In genomic region chr17:2053380-2054261, GRCh38 we compare ENCODE assay signal across 8 cellular contexts. TPM values are rescaled to one million over a fixed set of nuclear protein-coding genes. Genes with fewer than 3 reads are reported as not detected.
DNase-seq lines count a peak whose midpoint lies in the region; ATAC-seq and TF ChIP-seq lines count a peak whose summit lies in the region.

No MANE protein-coding gene starts in this region.

- H4K20me1 ChIP-seq in GM23338 (replicated peaks; ENCODE audit: insufficient read depth) = no peaks in the 10 kb centered on the region; the same call in 1 of the 2 replicates

- H3K27ac ChIP-seq in AG04450 (ENCODE audit: low read depth, low read length) (no peak overlapping the region), GM23338 (ENCODE audit: low read depth) (no peak overlapping the region), Panc1 (ENCODE audit: low read length) (0 out of 2 replicates have a peak overlapping the region, but pooled peaks have one; percentile 34), foreskin keratinocyte (no peak overlapping the region), tibial artery (no peak overlapping the region)

- DNase-seq in AG04450 (ENCODE audit: low read depth, low spot score) = no peak
- peak; percentile 88 for DNase-seq in GM23338 (ENCODE audit: low spot score)
- DNase-seq in Panc1 (ENCODE audit: low read depth, low spot score) = no peak
- peak; percentile 92 for DNase-seq in activated effector memory CD4-positive, alpha-beta T cell treated with anti-CD3 and anti-CD28 coated beads, Interleukin-2, amount 50 U/mL, for 16 hours
- peak in 1 of 2 donors; percentile 54 for DNase-seq in foreskin keratinocyte
- peak; percentile 69 for DNase-seq in occipital lobe (lab: John Stamatoyannopoulos, UW)
- DNase-seq in tibial artery = peak in 1 of 2 donors; percentile 73
- no peak for DNase-seq in putamen (ENCODE audit: low spot score)

- peak overlapping the region; percentile 81 for H3K4me2 ChIP-seq in GM23338

- no peak overlapping the region; the same call in 1 of the 2 replicates for H2AFZ ChIP-seq in GM23338

- peaks cover 6% of the 10 kb centered on the region; the same call in 1 of the 2 replicates for H3K4me1 ChIP-seq in GM23338 (ENCODE audit: insufficient read depth)
- peaks cover 2% of the 10 kb centered on the region; the same call in 1 of the 2 replicates for H3K4me1 ChIP-seq in Panc1 (ENCODE audit: control insufficient read depth, insufficient read depth, low read length)
- H3K4me1 ChIP-seq in foreskin keratinocyte = no peaks in the 10 kb centered on the region
- peaks cover 0 to 58% (median 50%) of the 10 kb centered on the region in 4 donors for H3K4me1 ChIP-seq in tibial artery

- no peak overlapping the region for H3K27ac Mint-ChIP-seq in GM23338

- peak; percentile 4 for ATAC-seq in GM23338
- peak; percentile 41 for ATAC-seq in Panc1
- peak; percentile 2 for ATAC-seq in foreskin keratinocyte

- intact Hi-C loops in Panc1 (cut with micrococcal nuclease; ENCODE audit: unreplicated experiment) = loop anchor here (2.0 kb wide), 1 partner anchor 191 kb away; no protein-coding TSS in a partner anchor
- intact Hi-C loops in tibial artery (cut with DNase I; ENCODE audit: low total_unique reads) = loop anchor here (2.0 kb wide), 1 partner anchor 191 kb away; no protein-coding TSS in a partner anchor

- H3K9me2 ChIP-seq in GM23338 (ENCODE audit: insufficient read depth) = no peaks in the 10 kb centered on the region

- H3K9me3 ChIP-seq in AG04450 (ENCODE audit: control insufficient read depth, insufficient read depth, low read length) (peaks cover 6% of the 10 kb centered on the region; the same call in 1 of the 2 replicates), Panc1 (ENCODE audit: control insufficient read depth, insufficient read depth, low read depth, low read length) (no peaks in the 10 kb centered on the region), tibial artery (no peaks in the 10 kb centered on the region)

- H3F3A ChIP-seq in GM23338 (replicated peaks; ENCODE audit: low read depth) = peaks cover 12% of the 10 kb centered on the region; the same call in 1 of the 2 replicates

- H3K27me3 ChIP-seq in AG04450 (ENCODE audit: control insufficient read depth, insufficient read depth, low read length) (peaks cover 4% of the 10 kb centered on the region), GM23338 (ENCODE audit: insufficient read depth) (peaks cover 93% of the 10 kb centered on the region), Panc1 (ENCODE audit: control insufficient read depth, insufficient read depth, low read length) (no peaks in the 10 kb centered on the region), foreskin keratinocyte (peaks cover 42% of the 10 kb centered on the region), tibial artery (peaks cover 0 to 61% of the 10 kb centered on the region in 2 donors)

- H3K4me1 Mint-ChIP-seq in GM23338 = no peaks in the 10 kb centered on the region; the same call in 2 of the 3 replicates

- no TSS peak for BruUV-seq in Panc1 (replicated peaks; lab: Mats Ljungman, UMichigan)

- H3K27me3 Mint-ChIP-seq in GM23338 (ENCODE audit: insufficient read depth, low read depth, poor library complexity) = peaks cover 65% of the 10 kb centered on the region

- no peaks in the 10 kb centered on the region; the same call in 2 of the 3 replicates for H3K36me3 Mint-ChIP-seq in GM23338 (ENCODE audit: low read depth)

- H3K36me3 ChIP-seq in GM23338 (ENCODE audit: insufficient read depth) (no peaks in the 10 kb centered on the region), Panc1 (ENCODE audit: control insufficient read depth, insufficient read depth, low read length) (no peaks in the 10 kb centered on the region), tibial artery (peaks cover 0 to 16% (median 6%) of the 10 kb centered on the region in 3 donors)

- in situ Hi-C loops in Panc1 (cut with HindIII; ENCODE audit: low pct_unique_long_range_greater_than_20kb, low sequenced_read_pairs) = no loop called here

- TF ChIP-seq CTCF in AG04450 (IDR thresholded peaks at IDR 0.05; ENCODE audit: low read depth, low read length) (peak; percentile 55), GM23338 (conservative IDR thresholded peaks at IDR 0.05; ENCODE audit: low read depth in 2 of 2) (peak; percentile 60 to 75), Panc1 (IDR thresholded peaks at IDR 0.05) (peak; percentile 89), foreskin keratinocyte (conservative IDR thresholded peaks at IDR 0.05) (peak; percentile 79), tibial artery (IDR thresholded peaks at IDR 0.05) (peak; percentile 42 to 43)

- peak overlapping the region; percentile 72 for H3K4me3 ChIP-seq in AG04450 (ENCODE audit: low read depth, low read length)
- peak overlapping the region; percentile 59 for H3K4me3 ChIP-seq in GM23338
- H3K4me3 ChIP-seq in Panc1 (ENCODE audit: low read depth in 2 of 2, low read length in 2 of 2) = peak overlapping the region; percentile 46 to 62
- peak overlapping the region; percentile 51 to 60 for H3K4me3 ChIP-seq in tibial artery

- H3K79me2 ChIP-seq in GM23338 (replicated peaks; ENCODE audit: insufficient read depth) = no peaks in the 10 kb centered on the region

- no peaks in the 10 kb centered on the region; the same call in 2 of the 3 replicates for H3K9me3 Mint-ChIP-seq in GM23338

- peak overlapping the region; percentile 65 for H3K4me3 Mint-ChIP-seq in GM23338

- POLR2A ChIA-PET in AG04450 (lab: Yijun Ruan, JAX) = interaction anchor here (0.7 to 3.0 kb wide), 4 partner anchors 10 to 249 kb away, joined by 4 to 38 read pairs (median 5); no protein-coding TSS in a partner anchor
- POLR2A ChIA-PET in Panc1 (lab: Charles Lee) = no interaction called here

- CTCF ChIA-PET in AG04450 (lab: Charles Lee) (interaction anchor here (0.5 to 4.5 kb wide), 20 partner anchors 10 to 362 kb away, joined by 3 to 87 read pairs (median 4); partner anchors contain the start of gene TSR1), Panc1 (lab: Charles Lee) (interaction anchor here (0.9 to 1.9 kb wide), 2 partner anchors 192 to 195 kb away, joined by 4 to 17 read pairs; no protein-coding TSS in a partner anchor)

RNA-seq across cellular contexts. Expression of gene HIC1, which starts 1.3 kb away (rescaled TPM):
- polyA plus RNA-seq in AG04450 (2011; rRNA removed) (12.7 and 14.4 TPM in 2 replicates), GM23338 (2016; fragmentation: Nextera tagmentation; extraction: Ambion mirVana) (0.23 and 0.26 TPM in 2 replicates), foreskin keratinocyte (0.99 and 2.4 TPM in 2 replicates)
- 13.7 and 15.8 TPM in 2 replicates for polyA minus RNA-seq in AG04450 (2011; rRNA and poly(A)+ RNA removed)
- total RNA-seq in GM23338 (2014; rRNA removed; shearing (Covaris generic)) = 0.17 TPM in 1 of 2 replicates, not detected in the other
- total RNA-seq in Panc1 (2021; ENCODE audit: unreplicated experiment) (1.4 TPM), foreskin keratinocyte (1.5 and 3.0 TPM in 2 replicates), occipital lobe (3.1 TPM)
- 0.96 TPM for polyA plus RNA-seq in Panc1 (2012; ENCODE audit: insufficient read length)

RNA-seq across cellular contexts. Expression of gene OVCA2, which starts 11.8 kb away (rescaled TPM):
- polyA plus RNA-seq in AG04450 (2011; rRNA removed) (38.0 and 45.0 TPM in 2 replicates), GM23338 (2016; fragmentation: Nextera tagmentation; extraction: Ambion mirVana) (14.9 and 15.9 TPM in 2 replicates), foreskin keratinocyte (71.6 and 74.4 TPM in 2 replicates)
- 16.8 and 18.1 TPM in 2 replicates for polyA minus RNA-seq in AG04450 (2011; rRNA and poly(A)+ RNA removed)
- total RNA-seq in GM23338 (2014; rRNA removed; shearing (Covaris generic)) = 21.3 and 24.8 TPM in 2 replicates
- total RNA-seq in Panc1 (2021; ENCODE audit: unreplicated experiment) (42.5 TPM), foreskin keratinocyte (55.7 and 61.6 TPM in 2 replicates), occipital lobe (15.8 TPM)
- polyA plus RNA-seq in Panc1 (2012; ENCODE audit: insufficient read length) = 39.8 TPM

RNA-seq across cellular contexts. Expression of gene DPH1, which starts 23.7 kb away (rescaled TPM):
- polyA plus RNA-seq in AG04450 (2011; rRNA removed) (25.3 and 29.9 TPM in 2 replicates), GM23338 (2016; fragmentation: Nextera tagmentation; extraction: Ambion mirVana) (9.0 and 11.8 TPM in 2 replicates), foreskin keratinocyte (21.6 and 22.7 TPM in 2 replicates)
- 27.5 and 45.4 TPM in 2 replicates for polyA minus RNA-seq in AG04450 (2011; rRNA and poly(A)+ RNA removed)
- total RNA-seq in GM23338 (2014; rRNA removed; shearing (Covaris generic)) = 22.3 and 28.2 TPM in 2 replicates
- total RNA-seq in Panc1 (2021; ENCODE audit: unreplicated experiment) (24.3 TPM), foreskin keratinocyte (23.3 and 24.0 TPM in 2 replicates), occipital lobe (20.7 TPM)
- 43.5 TPM for polyA plus RNA-seq in Panc1 (2012; ENCODE audit: insufficient read length)

RNA-seq across cellular contexts. Expression of gene RTN4RL1, which starts 28.5 kb away (rescaled TPM):
- polyA plus RNA-seq in AG04450 (2011; rRNA removed) (0.02 and 0.04 TPM in 2 replicates), GM23338 (2016; fragmentation: Nextera tagmentation; extraction: Ambion mirVana) (not detected in 2 replicates), foreskin keratinocyte (2.3 and 3.3 TPM in 2 replicates)
- polyA minus RNA-seq in AG04450 (2011; rRNA and poly(A)+ RNA removed) = not detected in 2 replicates
- 0.17 TPM in 1 of 2 replicates, not detected in the other for total RNA-seq in GM23338 (2014; rRNA removed; shearing (Covaris generic))
- total RNA-seq in Panc1 (2021; ENCODE audit: unreplicated experiment) (0.80 TPM), foreskin keratinocyte (2.6 and 4.2 TPM in 2 replicates), occipital lobe (25.0 TPM)
- 1.6 TPM for polyA plus RNA-seq in Panc1 (2012; ENCODE audit: insufficient read length)

Comparison
In these comparisons a context has a peak if more than half of its experiments do, and no peak if none do; other contexts are left out.
1. DNase-seq: peak in GM23338 (single experiment), activated effector memory CD4-positive, alpha-beta T cell treated with anti-CD3 and anti-CD28 coated beads, Interleukin-2, amount 50 U/mL, for 16 hours (single experiment) and occipital lobe (single experiment); none in AG04450 (single experiment), Panc1 (single experiment) and putamen (single experiment).
2. Peak in every context shown above with its lines, with median percentiles within 50 percentile points of each other: H3K4me3 ChIP-seq, CTCF ChIP-seq and ATAC-seq.